In the genomic region with DNA sequence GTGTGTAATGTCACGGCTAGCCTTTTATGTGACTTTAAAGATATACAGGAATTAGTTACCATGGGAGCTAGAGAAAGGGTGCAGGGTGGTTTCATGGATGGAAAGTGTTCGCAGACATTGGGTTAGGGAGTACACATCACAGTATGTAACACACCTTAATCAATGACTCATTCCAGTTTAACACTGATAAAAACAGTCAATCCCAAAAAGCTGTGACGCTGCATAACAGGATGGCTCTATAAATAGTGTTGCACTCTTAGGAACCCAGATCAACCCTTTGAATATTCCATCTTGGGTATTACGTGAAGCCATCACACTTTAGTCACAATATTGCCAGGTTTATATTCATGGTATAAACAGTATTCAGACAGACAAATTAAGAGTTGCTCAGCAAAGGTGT, we compare ENCODE assay signal across 23 cellular contexts.
"Had no signal": no experiment of that assay in that cellular context is flagged by ENCODE, and none has a peak within 500 bp of the region (broad histone marks: within the 10 kb centered on the region; RNA-seq: fewer than 3 reads in every experiment).

No MANE protein-coding gene starts in this region.

- H3K27me3 ChIP-seq: gastroesophageal sphincter, sigmoid colon, testis, transverse colon had no signal

- DNase-seq: activated CD4-positive, alpha-beta T cell treated with anti-CD3 and anti-CD28 coated beads, Interleukin-2, amount 50 U/mL, for 1 hour; activated CD4-positive, CD25-positive, alpha-beta regulatory T cell treated with anti-CD3 and anti-CD28 coated beads, Interleukin-2, amount 50 U/mL, for 72 hours; activated CD8-positive, alpha-beta T cell treated with anti-CD3 and anti-CD28 coated beads for 36 hours; activated effector memory CD4-positive, alpha-beta T cell treated with Interleukin-2 at 50 U/mL for 16 hours; activated naive CD4-positive, alpha-beta T cell treated with Interleukin-2 at 50 U/mL for 16 hours; activated T-cell treated with anti-CD3 and anti-CD28 coated beads, Interleukin-2, amount 50 U/mL, for 4 hours; anterior cingulate cortex; cortex of kidney; effector memory CD8-positive, alpha-beta T cell; kidney glomerular epithelial cell; mesendoderm; natural killer cell; retina; sigmoid colon; small intestine; stimulated activated CD4-positive, alpha-beta T cell treated with anti-CD3 and anti-CD28 coated beads, Interleukin-4, amount 100 ng/mL, for 24 hours; T-helper 2 cell; testis; transverse colon had no signal

- FAIRE-seq: small intestine had no signal

- H3K9me3 ChIP-seq: gastroesophageal sphincter, sigmoid colon, testis, transverse colon had no signal

- H3K4me3 ChIP-seq: gastroesophageal sphincter, lung, sigmoid colon, testis, transverse colon had no signal

- H3K4me1 ChIP-seq: testis had no signal

- ATAC-seq: activated CD8-positive, alpha-beta T cell treated with anti-CD3 and anti-CD28 coated beads for 36 hours; activated T-cell treated with anti-CD3 and anti-CD28 coated beads, Interleukin-2, amount 50 U/mL, for 4 hours; effector memory CD8-positive, alpha-beta T cell; gastroesophageal sphincter; left lobe of liver; natural killer cell; stimulated activated effector memory CD8-positive, alpha-beta T cell treated with anti-CD3 and anti-CD28 coated beads, Interleukin-12 subunit alpha, Interleukin-12 subunit beta, amount 100 ng/mL, for 72 hours had no signal

- H3K27ac ChIP-seq: sigmoid colon, testis, transverse colon had no signal
